ENCODE assay signal across 10 cellular contexts in genomic region chr13:31050486-31051400, GRCh38.
DNase-seq lines count a peak whose midpoint lies in the region; ATAC-seq and TF ChIP-seq lines count a peak whose summit lies in the region.
"Had no signal": no experiment of that assay in that cellular context is flagged by ENCODE, and none has a peak within 500 bp of the region (broad histone marks: within the 10 kb centered on the region; RNA-seq: fewer than 3 reads in every experiment).

No MANE protein-coding gene starts in this region.

- H3K27ac ChIP-seq in cardiac muscle cell = no peak overlapping the region
- no peak overlapping the region for H3K27ac ChIP-seq in right cardiac atrium (ENCODE audit: low read length)
- H3K27ac ChIP-seq in Panc1 (ENCODE audit: low read length) = no peak overlapping the region
- H3K27ac ChIP-seq in upper lobe of right lung = no peak overlapping the region
- H3K27ac ChIP-seq: parathyroid adenoma had no signal

- CTCF ChIA-PET in Panc1 (lab: Charles Lee) = no interaction called here

- DNase-seq in cardiac muscle cell (ENCODE audit: low read depth in 1 of 2, low spot score in 1 of 2) (peak in 1 of 2 donors; percentile 37), right cardiac atrium (no peak), Panc1 (ENCODE audit: low read depth, low spot score) (no peak), fibroblast of the aortic adventitia (ENCODE audit: low read depth) (peak; percentile 52), upper lobe of right lung (no peak), COLO668 (lab: John Stamatoyannopoulos, UW; ENCODE audit: unreplicated experiment) (no peak)
- DNase-seq in stimulated activated naive CD4-positive, alpha-beta T cell (lab: John Stamatoyannopoulos, UW) = no peak
- DNase-seq: KG1 had no signal

- in situ Hi-C loops in Panc1 (cut with HindIII; ENCODE audit: low pct_unique_long_range_greater_than_20kb, low sequenced_read_pairs) = no loop called here

- H3K4me1 ChIP-seq in cardiac muscle cell (ENCODE audit: low read depth) (peaks cover 10% of the 10 kb centered on the region), right cardiac atrium (ENCODE audit: control insufficient read depth, insufficient read depth, low read length) (peaks cover 2% of the 10 kb centered on the region), Panc1 (ENCODE audit: control insufficient read depth, insufficient read depth, low read length) (peaks cover 9% of the 10 kb centered on the region), upper lobe of right lung (peaks cover 12% of the 10 kb centered on the region)
- H3K4me1 ChIP-seq: parathyroid adenoma had no signal

- peaks cover 6% of the 10 kb centered on the region for H3K27me3 ChIP-seq in cardiac muscle cell
- H3K27me3 ChIP-seq in right cardiac atrium (ENCODE audit: control insufficient read depth, insufficient read depth) = no peaks in the 10 kb centered on the region
- H3K27me3 ChIP-seq in Panc1 (ENCODE audit: control insufficient read depth, insufficient read depth, low read length) = no peaks in the 10 kb centered on the region
- H3K27me3 ChIP-seq in upper lobe of right lung = no peaks in the 10 kb centered on the region

- H3K4me3 ChIP-seq in cardiac muscle cell = no peak overlapping the region
- H3K4me3 ChIP-seq in right cardiac atrium (ENCODE audit: low read length) = no peak overlapping the region
- H3K4me3 ChIP-seq in Panc1 (ENCODE audit: low read depth in 2 of 2, low read length in 2 of 2) = no peak overlapping the region
- no peak overlapping the region for H3K4me3 ChIP-seq in fibroblast of the aortic adventitia (ENCODE audit: low read depth, low read length)
- no peak overlapping the region for H3K4me3 ChIP-seq in upper lobe of right lung

- no peaks in the 10 kb centered on the region for H3K36me3 ChIP-seq in cardiac muscle cell
- no peaks in the 10 kb centered on the region for H3K36me3 ChIP-seq in Panc1 (ENCODE audit: control insufficient read depth, insufficient read depth, low read length)
- no peaks in the 10 kb centered on the region for H3K36me3 ChIP-seq in upper lobe of right lung

- no peaks in the 10 kb centered on the region for H3K9me3 ChIP-seq in cardiac muscle cell (ENCODE audit: low read depth)
- H3K9me3 ChIP-seq in right cardiac atrium (ENCODE audit: control insufficient read depth, low read length) = no peaks in the 10 kb centered on the region
- H3K9me3 ChIP-seq in Panc1 (ENCODE audit: control insufficient read depth, insufficient read depth, low read depth, low read length) = no peaks in the 10 kb centered on the region
- H3K9me3 ChIP-seq in upper lobe of right lung = no peaks in the 10 kb centered on the region

- TF ChIP-seq CTCF in cardiac muscle cell (IDR thresholded peaks at IDR 0.05; ENCODE audit: low read depth, low read length) (peak; percentile 36), Panc1 (IDR thresholded peaks at IDR 0.05) (peak; percentile 22; the same call in 1 of the 2 replicates), fibroblast of the aortic adventitia (IDR thresholded peaks at IDR 0.05; ENCODE audit: insufficient read depth, low read length) (peak; percentile 75), upper lobe of right lung (IDR thresholded peaks at IDR 0.05) (no peak)

- BruUV-seq in Panc1 (replicated peaks; lab: Mats Ljungman, UMichigan) = no TSS peak

- POLR2A ChIA-PET in Panc1 (lab: Charles Lee) = interaction anchor here (0.6 kb wide), 1 partner anchor 98 kb away, joined by 5 read pairs; no protein-coding TSS in a partner anchor

- ATAC-seq in right cardiac atrium (no peak), Panc1 (no peak), upper lobe of right lung (peak; percentile 58), HG03039 (IDR thresholded peaks at IDR 0.05; ENCODE audit: unreplicated experiment) (no peak)

- WGBS in right cardiac atrium = 79% methylated on average over 6 of the region's 6 CpGs

- intact Hi-C loops in right cardiac atrium (cut with DNase I) (no loop called here), Panc1 (cut with micrococcal nuclease; ENCODE audit: unreplicated experiment) (no loop called here), upper lobe of right lung (cut with DNase I) (no loop called here)
